In the genomic region with DNA sequence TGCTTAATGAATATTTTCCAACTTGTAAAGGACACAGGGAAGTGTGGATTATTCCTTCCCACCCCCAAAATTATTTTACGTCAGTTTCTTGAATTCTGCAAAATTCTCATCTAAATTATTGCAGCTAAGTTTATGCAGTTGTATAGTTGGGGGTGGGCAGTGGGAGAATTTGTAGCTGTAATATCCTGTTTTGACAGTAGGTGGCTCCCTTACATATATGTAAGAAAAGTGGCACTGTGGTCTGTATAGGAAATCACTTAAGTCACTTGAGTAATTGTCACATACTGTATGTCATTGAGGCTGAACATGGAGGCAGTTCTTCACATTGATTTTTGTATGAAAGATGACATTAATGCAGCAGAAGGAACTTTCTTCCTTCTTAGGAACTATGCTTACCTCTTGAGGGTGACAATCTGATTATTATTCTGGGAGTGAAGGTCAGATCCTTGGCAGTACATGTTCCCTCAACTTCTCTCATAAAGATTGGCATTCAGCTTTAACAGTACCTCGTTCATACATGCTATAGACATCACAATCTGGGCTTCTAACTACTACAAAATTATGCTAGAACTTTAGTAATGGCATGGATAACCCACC, we compare ENCODE assay signal across 9 cellular contexts. TPM values are rescaled to one million over a fixed set of nuclear protein-coding genes. Genes with fewer than 3 reads are reported as not detected.
DNase-seq lines count a peak whose midpoint lies in the region; ATAC-seq and TF ChIP-seq lines count a peak whose summit lies in the region.
"Had no signal": no experiment of that assay in that cellular context is flagged by ENCODE, and none has a peak within 500 bp of the region (broad histone marks: within the 10 kb centered on the region; RNA-seq: fewer than 3 reads in every experiment).

No MANE protein-coding gene starts in this region.

- H2AK5ac ChIP-seq in neuronal stem cell (ENCODE audit: low read depth, low read length), result no peak overlapping the region

- no peak overlapping the region for H2AFZ ChIP-seq in neuronal stem cell (ENCODE audit: low read length)

- TF ChIP-seq CTCF in Calu3 (IDR thresholded peaks at IDR 0.05; ENCODE audit: unreplicated experiment) (peak; percentile 55), fibroblast of pulmonary artery (IDR thresholded peaks at IDR 0.05; ENCODE audit: low read length, missing control alignments) (peak; percentile 70)

- no peaks in the 10 kb centered on the region for H3K4me1 Mint-ChIP-seq in Calu3 (ENCODE audit: low read depth, unreplicated experiment)
- no peaks in the 10 kb centered on the region for H3K4me1 Mint-ChIP-seq in activated CD4-positive, alpha-beta memory T cell treated with anti-CD3 and anti-CD28 coated beads for 36 hours (ENCODE audit: low read depth)

- DNase-seq in Calu3 (peak; percentile 38), NCI-H510A treated with DMSO at 0.1 percent for 48 hours (lab: John Stamatoyannopoulos, UW) (peak; percentile 74), fibroblast of pulmonary artery (ENCODE audit: low read depth) (peak; percentile 80), neuronal stem cell (ENCODE audit: low spot score) (peak; percentile 56)
- peak; percentile 49 for DNase-seq in activated CD4-positive, alpha-beta memory T cell treated with anti-CD3 and anti-CD28 coated beads for 36 hours

- no peak overlapping the region for H2BK15ac ChIP-seq in neuronal stem cell (ENCODE audit: low read length)

- no peak overlapping the region for H3K4me3 Mint-ChIP-seq in Calu3 (ENCODE audit: low read depth, unreplicated experiment)
- H3K4me3 Mint-ChIP-seq in activated CD4-positive, alpha-beta memory T cell treated with anti-CD3 and anti-CD28 coated beads for 36 hours, result no peak overlapping the region

- no peak overlapping the region for H3K23ac ChIP-seq in neuronal stem cell (ENCODE audit: low read depth, low read length, poor library complexity)

- H3K27me3 Mint-ChIP-seq in Calu3 (ENCODE audit: unreplicated experiment), result no peaks in the 10 kb centered on the region
- H3K27me3 Mint-ChIP-seq in activated CD4-positive, alpha-beta memory T cell treated with anti-CD3 and anti-CD28 coated beads for 36 hours, result no peaks in the 10 kb centered on the region

- no peak overlapping the region for H3K4ac ChIP-seq in neuronal stem cell (ENCODE audit: low read length)

- ATAC-seq in GM19397 (IDR thresholded peaks at IDR 0.05; ENCODE audit: unreplicated experiment) (peak; percentile 60), HG03460 (IDR thresholded peaks at IDR 0.05; ENCODE audit: unreplicated experiment) (peak; percentile 89), HG03108 (IDR thresholded peaks at IDR 0.05; ENCODE audit: unreplicated experiment) (no peak)

- no peak overlapping the region for H2BK120ac ChIP-seq in neuronal stem cell (ENCODE audit: low read depth, low read length)

- H3K27ac Mint-ChIP-seq in Calu3 (ENCODE audit: unreplicated experiment), result no peak overlapping the region
- H3K27ac Mint-ChIP-seq in activated CD4-positive, alpha-beta memory T cell treated with anti-CD3 and anti-CD28 coated beads for 36 hours, result no peak overlapping the region

- H4K91ac ChIP-seq in neuronal stem cell (ENCODE audit: low read depth, low read length, poor library complexity), result no peak overlapping the region

- no peak overlapping the region for H3K14ac ChIP-seq in neuronal stem cell (ENCODE audit: low read length)

- no peaks in the 10 kb centered on the region for H3K27me3 ChIP-seq in neuronal stem cell (ENCODE audit: control insufficient read depth in 3 of 3, insufficient read depth in 3 of 3, low read depth in 1 of 3, low read length in 3 of 3)

- POLR2A ChIA-PET in activated CD4-positive, alpha-beta memory T cell treated with anti-CD3 and anti-CD28 coated beads for 36 hours (lab: Charles Lee), result no interaction called here

- H2BK5ac ChIP-seq in neuronal stem cell (ENCODE audit: low read length), result no peak overlapping the region

- no peaks in the 10 kb centered on the region for H3K36me3 ChIP-seq in neuronal stem cell (replicated peaks in 1 of 2; ENCODE audit: control insufficient read depth in 2 of 2, insufficient read depth in 2 of 2, low read length in 2 of 2)

- H4K8ac ChIP-seq in neuronal stem cell (ENCODE audit: low read depth, low read length), result no peak overlapping the region

- WGBS in neuronal stem cell (ENCODE audit: extremely low coverage in 2 of 2, insufficient read length in 2 of 2, insufficient replicate concordance in 1 of 2), 2 donors, result no CpG with 5 or more reads among the region's 2 CpGs

- H3K27ac ChIP-seq in neuronal stem cell (replicated peaks; ENCODE audit: low read length), result no peak overlapping the region

- H3K4me3 ChIP-seq in fibroblast of pulmonary artery (replicated peaks; ENCODE audit: low read depth, low read length) (no peak overlapping the region), neuronal stem cell (ENCODE audit: low read length in 2 of 2) (no peak overlapping the region)

- peaks cover 0 to 3% of the 10 kb centered on the region in 2 donors for H3K4me1 ChIP-seq in neuronal stem cell (ENCODE audit: control insufficient read depth in 2 of 2, insufficient read depth in 1 of 2, low read depth in 1 of 2, low read length in 2 of 2)

- H3K36me3 Mint-ChIP-seq in Calu3 (ENCODE audit: insufficient read depth, unreplicated experiment), result no peaks in the 10 kb centered on the region
- peaks cover 2% of the 10 kb centered on the region for H3K36me3 Mint-ChIP-seq in activated CD4-positive, alpha-beta memory T cell treated with anti-CD3 and anti-CD28 coated beads for 36 hours

- BruUV-seq in Calu3 (replicated peaks; lab: Mats Ljungman, UMichigan), result no TSS peak

- CTCF ChIA-PET in Calu3 (lab: Charles Lee), result interaction anchor here (0.6 to 1.0 kb wide), 4 partner anchors 9 to 551 kb away, joined by 3 read pairs; partner anchors contain the start of gene CFAP206
- CTCF ChIA-PET in activated CD4-positive, alpha-beta memory T cell treated with anti-CD3 and anti-CD28 coated beads for 36 hours (lab: Charles Lee), result interaction anchor here (0.6 to 2.8 kb wide), 25 partner anchors 8 to 1477 kb away, joined by 3 to 18 read pairs (median 4); partner anchors contain the start of gene CFAP206

- no peak overlapping the region for H3K18ac ChIP-seq in neuronal stem cell (ENCODE audit: low read length)

- no peaks in the 10 kb centered on the region for H3K9me3 ChIP-seq in neuronal stem cell (replicated peaks in 1 of 2; ENCODE audit: control insufficient read depth in 2 of 2, insufficient read depth in 1 of 2, low read depth in 1 of 2, low read length in 2 of 2)

- H2BK12ac ChIP-seq in neuronal stem cell (ENCODE audit: low read length), result no peak overlapping the region

- no peak overlapping the region for H3K4me2 ChIP-seq in neuronal stem cell (ENCODE audit: insufficient read depth, low read length, poor library complexity, severe bottlenecking)

- no peaks in the 10 kb centered on the region for H3K9me3 Mint-ChIP-seq in Calu3 (ENCODE audit: low read depth, unreplicated experiment)
- H3K9me3 Mint-ChIP-seq in activated CD4-positive, alpha-beta memory T cell treated with anti-CD3 and anti-CD28 coated beads for 36 hours, result no peaks in the 10 kb centered on the region

- intact Hi-C loops in Calu3 (cut with micrococcal nuclease; ENCODE audit: unreplicated experiment), result loop anchor here (1.0 to 10.0 kb wide), 3 partner anchors 80 to 254 kb away; partner anchors contain the start of genes ORC3 and SLC35A1
- intact Hi-C loops in activated CD4-positive, alpha-beta memory T cell treated with anti-CD3 and anti-CD28 coated beads for 36 hours (cut with micrococcal nuclease), result loop anchor here (1.0 to 5.0 kb wide), 5 partner anchors 79 to 1388 kb away; partner anchors contain the start of genes SLC35A1 and ZNF292

- H3K9ac ChIP-seq in neuronal stem cell (ENCODE audit: low read depth, low read length, poor library complexity), result no peak overlapping the region

- H3K79me1 ChIP-seq in neuronal stem cell (ENCODE audit: low read depth, low read length), result no peaks in the 10 kb centered on the region

RNA-seq across cellular contexts. Expression of gene CFAP206, which starts 14.6 kb away (rescaled TPM):
- 0.14 and 0.24 TPM in 2 replicates for total RNA-seq in Calu3 (2022)
- total RNA-seq in activated CD4-positive, alpha-beta memory T cell treated with anti-CD3 and anti-CD28 coated beads for 36 hours, result not detected
- 0.99 TPM for polyA plus RNA-seq in neuronal stem cell (2013, experiment 1 of 2)
- 1.2 TPM for polyA plus RNA-seq in neuronal stem cell (2013, experiment 2 of 2)
- total RNA-seq: T-helper 1 cell treated with Interleukin-12 subunit alpha and Interleukin-12 subunit beta and Interleukin-4 antibody, amounts not matched to agents 30 ng/mL and 1 ng/mL, for 36 hours had no signal

RNA-seq across cellular contexts. Expression of gene C6orf163, which starts 48.5 kb away (rescaled TPM):
- 5.9 TPM in 2 replicates for total RNA-seq in Calu3 (2022)
- 1 to 10 TPM in 1 of 2 experiments, under 1 TPM in 1; 0.95 to 1.1 TPM for total RNA-seq in activated CD4-positive, alpha-beta memory T cell treated with anti-CD3 and anti-CD28 coated beads for 36 hours
- polyA plus RNA-seq in neuronal stem cell (2013, experiment 1 of 2), result 1.5 TPM
- polyA plus RNA-seq in neuronal stem cell (2013, experiment 2 of 2), result 1.1 TPM
